19 cellular contexts compared by ENCODE assay signal in genomic region chr3:152469238-152470025, GRCh38.
"Had no signal": no experiment of that assay in that cellular context is flagged by ENCODE, and none has a peak within 500 bp of the region (broad histone marks: within the 10 kb centered on the region; RNA-seq: fewer than 3 reads in every experiment).

No MANE protein-coding gene starts in this region.

- DNase-seq: activated CD4-positive, alpha-beta T cell treated with anti-CD3 and anti-CD28 coated beads, Interleukin-2, amount 50 U/mL, for 4 hours; activated CD4-positive, CD25-positive, alpha-beta regulatory T cell treated with anti-CD3 and anti-CD28 coated beads, Interleukin-2, amount 50 U/mL, for 72 hours; activated naive CD4-positive, alpha-beta T cell treated with anti-CD3 and anti-CD28 coated beads, Interleukin-2, amount 50 U/mL, for 16 hours; activated T-cell treated with anti-CD3 and anti-CD28 coated beads for 4 hours; anterior cingulate cortex; brain microvascular endothelial cell; cortex of kidney; effector CD8-positive, alpha-beta T cell; heart left ventricle; left colon; occipital lobe; stomach; T1000; testis; upper lobe of left lung had no signal

- H3K4me3 ChIP-seq: heart left ventricle, lung, SK-N-MC, stomach, testis, upper lobe of left lung had no signal

- H3K4me1 Mint-ChIP-seq: nephron had no signal

- H3K4me3 Mint-ChIP-seq: nephron had no signal

- H3K27ac ChIP-seq: brain microvascular endothelial cell, stomach, testis, upper lobe of left lung had no signal

- H3K27me3 ChIP-seq: brain microvascular endothelial cell, heart left ventricle, stomach, testis, upper lobe of left lung had no signal

- H3K4me1 ChIP-seq: testis had no signal

- H3K9me3 ChIP-seq: heart left ventricle, stomach, testis, upper lobe of left lung had no signal

- ATAC-seq: heart left ventricle, left colon, sciatic nerve had no signal

- H3K9me3 Mint-ChIP-seq: nephron had no signal

- H3K27ac Mint-ChIP-seq: nephron had no signal
